In the genomic region with DNA sequence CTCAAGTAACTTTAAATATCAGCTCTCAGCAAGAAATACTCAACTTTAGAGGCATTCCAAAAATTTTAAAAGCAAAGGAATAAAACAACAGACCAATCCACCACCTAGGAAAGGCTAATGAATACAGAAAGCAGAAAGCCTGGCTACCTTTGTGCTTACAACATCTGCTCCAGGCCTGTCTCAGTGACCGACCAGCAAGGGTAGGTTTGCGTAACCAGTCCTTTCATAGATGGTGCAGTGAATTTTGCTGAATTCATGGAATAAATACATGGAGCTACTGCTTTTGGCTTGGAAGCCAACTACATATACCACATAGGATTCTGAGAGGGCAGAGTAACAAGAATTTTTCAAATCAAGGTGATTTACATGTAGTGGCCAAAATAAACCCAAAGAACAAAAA, we compare ENCODE assay signal across 1 cellular context.
TF ChIP-seq lines count a peak whose summit lies in the region.

No MANE protein-coding gene starts in this region.

TF ChIP-seq in HepG2, 621 proteins besides CTCF, POLR2A, EP300 and RAD21 (continued from another document):
- TF ChIP-seq DBP (CRISPR knock-in tag; IDR thresholded peaks at IDR 0.05; ENCODE audit: not compliant biosample characterization), result no peak
- no peak for TF ChIP-seq ZNF503 (CRISPR knock-in tag; IDR thresholded peaks at IDR 0.05)
- TF ChIP-seq, protein P1, sequence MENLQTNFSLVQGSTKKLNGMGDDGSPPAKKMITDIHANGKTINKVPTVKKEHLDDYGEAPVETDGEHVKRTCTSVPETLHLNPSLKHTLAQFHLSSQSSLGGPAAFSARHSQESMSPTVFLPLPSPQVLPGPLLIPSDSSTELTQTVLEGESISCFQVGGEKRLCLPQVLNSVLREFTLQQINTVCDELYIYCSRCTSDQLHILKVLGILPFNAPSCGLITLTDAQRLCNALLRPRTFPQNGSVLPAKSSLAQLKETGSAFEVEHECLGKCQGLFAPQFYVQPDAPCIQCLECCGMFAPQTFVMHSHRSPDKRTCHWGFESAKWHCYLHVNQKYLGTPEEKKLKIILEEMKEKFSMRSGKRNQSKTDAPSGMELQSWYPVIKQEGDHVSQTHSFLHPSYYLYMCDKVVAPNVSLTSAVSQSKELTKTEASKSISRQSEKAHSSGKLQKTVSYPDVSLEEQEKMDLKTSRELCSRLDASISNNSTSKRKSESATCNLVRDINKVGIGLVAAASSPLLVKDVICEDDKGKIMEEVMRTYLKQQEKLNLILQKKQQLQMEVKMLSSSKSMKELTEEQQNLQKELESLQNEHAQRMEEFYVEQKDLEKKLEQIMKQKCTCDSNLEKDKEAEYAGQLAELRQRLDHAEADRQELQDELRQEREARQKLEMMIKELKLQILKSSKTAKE (CRISPR knock-in tag; IDR thresholded peaks at IDR 0.05; ENCODE audit: borderline replicate concordance), result no peak
- TF ChIP-seq SRY (CRISPR knock-in tag; IDR thresholded peaks at IDR 0.05), result no peak
- TF ChIP-seq RERE (CRISPR knock-in tag; IDR thresholded peaks at IDR 0.05; ENCODE audit: low read depth), result no peak
- no peak for TF ChIP-seq NFIB (CRISPR knock-in tag; IDR thresholded peaks at IDR 0.05; ENCODE audit: borderline replicate concordance)
- no peak for TF ChIP-seq CSRNP2 (CRISPR knock-in tag; conservative IDR thresholded peaks at IDR 0.05; ENCODE audit: low read depth)
- TF ChIP-seq ZNF687 (CRISPR knock-in tag; IDR thresholded peaks at IDR 0.05), result no peak
- TF ChIP-seq TMF1 (CRISPR knock-in tag; IDR thresholded peaks at IDR 0.05; ENCODE audit: low read depth), result no peak
- TF ChIP-seq TEAD3 (CRISPR knock-in tag; optimal IDR thresholded peaks at IDR 0.05; ENCODE audit: borderline replicate concordance), result no peak
